In genomic region chr2:35255826-35256225, GRCh38 we compare ENCODE assay signal across 33 cellular contexts.
"Had no signal": no experiment of that assay in that cellular context is flagged by ENCODE, and none has a peak within 500 bp of the region (broad histone marks: within the 10 kb centered on the region; RNA-seq: fewer than 3 reads in every experiment).

No MANE protein-coding gene starts in this region.

- DNase-seq: Karpas-422, Kasumi-1, MG63, MM.1S, MV-4-11, NCI-H1048, NCI-H1092, NCI-H1092 treated with DMSO at 0.1 percent for 48 hours, NCI-H1105, NCI-H1105 treated with DMSO at 0.1 percent for 48 hours, NCI-H1417, NCI-H1417 treated with DMSO at 0.1 percent for 48 hours, NCI-H1436, NCI-H1436 treated with DMSO at 0.1 percent for 48 hours, NCI-H146, NCI-H1694, NCI-H1694 treated with DMSO at 0.1 percent for 48 hours, NCI-H187, NCI-H187 treated with DMSO at 0.1 percent for 48 hours, NCI-H1930, NCI-H2029, NCI-H2029 treated with DMSO at 0.1 percent for 48 hours, NCI-H2081, NCI-H2081 treated with DMSO at 0.1 percent for 48 hours, NCI-H2107, NCI-H2171, NCI-H2171 treated with DMSO at 0.1 percent for 48 hours, NCI-H2227 treated with DMSO at 0.1 percent for 48 hours, NCI-H226, NCI-H345, NCI-H446, NCI-H446 treated with DMSO at 0.1 percent for 48 hours, NCI-H510A had no signal
